In genomic region chr18:2822213-2822612, GRCh38 we compare ENCODE assay signal across 26 cellular contexts. TPM values are rescaled to one million over a fixed set of nuclear protein-coding genes. Genes with fewer than 3 reads are reported as not detected.
DNase-seq lines count a peak whose midpoint lies in the region; ATAC-seq, FAIRE-seq and TF ChIP-seq lines count a peak whose summit lies in the region.
"Had no signal": no experiment of that assay in that cellular context is flagged by ENCODE, and none has a peak within 500 bp of the region (broad histone marks: within the 10 kb centered on the region; RNA-seq: fewer than 3 reads in every experiment).

No MANE protein-coding gene starts in this region.

- no peak overlapping the region for H2BK20ac ChIP-seq in IMR-90 (ENCODE audit: low read depth, low read length)

- H2BK15ac ChIP-seq in IMR-90 (ENCODE audit: low read depth, low read length): no peak overlapping the region

- 88% methylated on average over 1 of the region's 3 CpGs; no CpG with 5 or more reads in 1 of the 2 experiments for WGBS in IMR-90 (ENCODE audit: extremely low coverage in 2 of 2, insufficient read length in 1 of 2), 2 experiments
- WGBS in esophagus muscularis mucosa: 89% methylated on average over 3 of the region's 3 CpGs
- 66 to 93% methylated on average over 3 of the region's 3 CpGs for WGBS in lung, 2 donors

- TF ChIP-seq CTCF in IMR-90 (conservative IDR thresholded peaks at IDR 0.05; ENCODE audit: low read depth, low read length): no peak
- no peak for TF ChIP-seq CTCF in esophagus muscularis mucosa (IDR thresholded peaks at IDR 0.05)
- TF ChIP-seq CTCF in lung (IDR thresholded peaks at IDR 0.05; ENCODE audit: control extremely low read depth, extremely low read depth): no peak

- no peak overlapping the region for H2AK5ac ChIP-seq in IMR-90 (ENCODE audit: low read depth, low read length)

- no peak overlapping the region for H3K4ac ChIP-seq in IMR-90 (ENCODE audit: low read depth, low read length)

- peaks cover 2% of the 10 kb centered on the region; the same call in 1 of the 2 replicates for H3K4me1 ChIP-seq in IMR-90 (ENCODE audit: control insufficient read depth, insufficient read depth, low read length)
- H3K4me1 ChIP-seq in esophagus muscularis mucosa: peaks cover 0 to 9% (median 1%) of the 10 kb centered on the region in 4 donors
- H3K4me1 ChIP-seq in lung (ENCODE audit: control insufficient read depth in 2 of 2, insufficient read depth in 2 of 2, low read length in 2 of 2): peaks cover 0 to 2% of the 10 kb centered on the region in 2 donors
- H3K4me1 ChIP-seq: BE2C, BLaER1 had no signal

- H3K4me2 ChIP-seq in IMR-90 (ENCODE audit: low read depth, low read length): no peak overlapping the region
- H3K4me2 ChIP-seq: BLaER1 had no signal

- H2AK9ac ChIP-seq in IMR-90 (replicated peaks; ENCODE audit: low read depth, low read length, poor library complexity): peak overlapping the region; percentile 19

- no peak for ATAC-seq in IMR-90 (ENCODE audit: low read depth)
- no peak for ATAC-seq in lung (ENCODE audit: insufficient read depth, low FRiP score)
- ATAC-seq in GM21360 (IDR thresholded peaks at IDR 0.05; ENCODE audit: unreplicated experiment): no peak
- ATAC-seq: GM12878 had no signal

- in situ Hi-C loops in IMR-90 (cut with MboI; ENCODE audit: low sequenced_read_pairs): no loop called here

- H2BK120ac ChIP-seq in IMR-90 (ENCODE audit: low read depth, low read length): no peak overlapping the region

- no peaks in the 10 kb centered on the region for H3K79me1 ChIP-seq in IMR-90 (ENCODE audit: low read depth in 1 of 2, low read length in 2 of 2)

- no peak for DNase-seq in IMR-90
- DNase-seq in esophagus muscularis mucosa (ENCODE audit: extremely low spot score): peak; percentile 68
- DNase-seq in lung (ENCODE audit: low spot score): peak; percentile 16
- no peak for DNase-seq in urothelium cell line (ENCODE audit: low spot score)
- no peak for DNase-seq in NCI-H2227 treated with DMSO at 0.1 percent for 48 hours (lab: John Stamatoyannopoulos, UW)
- no peak for DNase-seq in foreskin melanocyte
- DNase-seq: 8988T; ACHN; BE2C; C1 segment of cervical spinal cord; CD4-positive, alpha-beta memory T cell; CD4-positive, CD25-positive, alpha-beta regulatory T cell; CD8-positive, alpha-beta memory T cell; COR-L47; DMS 273 treated with DMSO at 0.1 percent for 48 hours; DMS153; DMS79; DND-41; EL; GDM1 had no signal

- no peak overlapping the region for H3K18ac ChIP-seq in IMR-90 (ENCODE audit: low read depth, low read length)

- H3K4me3 ChIP-seq in IMR-90 (ENCODE audit: insufficient read depth, low read depth, low read length) (no peak overlapping the region), esophagus muscularis mucosa (no peak overlapping the region), lung (no peak overlapping the region)
- H3K4me3 ChIP-seq: BLaER1, GM12878 had no signal

- no peak overlapping the region for H4K91ac ChIP-seq in IMR-90 (ENCODE audit: insufficient read depth, low read depth, low read length)

- CTCF ChIA-PET in IMR-90 (lab: Yijun Ruan, JAX): no interaction called here

- H3K27ac ChIP-seq in IMR-90 (ENCODE audit: insufficient read depth, low read length) (no peak overlapping the region), esophagus muscularis mucosa (replicated peaks in 1 of 4) (no peak overlapping the region), lung (ENCODE audit: low read depth in 1 of 2, low read length in 1 of 2) (no peak overlapping the region)
- H3K27ac ChIP-seq: BLaER1 had no signal

- no peak overlapping the region for H4K8ac ChIP-seq in IMR-90 (ENCODE audit: low read depth in 2 of 2, low read length in 2 of 2)

- no peak for TF ChIP-seq EP300 in esophagus muscularis mucosa (IDR thresholded peaks at IDR 0.05)

- no TSS peak for BruUV-seq in IMR-90 (replicated peaks; lab: Mats Ljungman, UMichigan)

- H4K20me1 ChIP-seq in IMR-90 (ENCODE audit: insufficient read depth, low read length): no peaks in the 10 kb centered on the region
- H4K20me1 ChIP-seq: BLaER1 had no signal

- H3K9ac ChIP-seq in IMR-90 (ENCODE audit: low read depth, low read length): no peak overlapping the region
- H3K9ac ChIP-seq: BLaER1 had no signal

- H3K9me1 ChIP-seq in IMR-90 (ENCODE audit: insufficient read depth, low read length): no peaks in the 10 kb centered on the region

- H4K5ac ChIP-seq in IMR-90 (ENCODE audit: low read depth, low read length): no peak overlapping the region

- H3K14ac ChIP-seq in IMR-90 (replicated peaks; ENCODE audit: low read depth, low read length): no peak overlapping the region

- H3K9me3 ChIP-seq in IMR-90 (ENCODE audit: control insufficient read depth, insufficient read depth, low read length) (no peaks in the 10 kb centered on the region), esophagus muscularis mucosa (peaks cover 0 to 7% (median 3%) of the 10 kb centered on the region in 4 donors), lung (ENCODE audit: control insufficient read depth in 2 of 2, insufficient read depth in 1 of 2, low read length in 1 of 2) (peaks cover 0 to 1% of the 10 kb centered on the region in 2 donors)
- H3K9me3 ChIP-seq: BE2C had no signal

- no peak overlapping the region for H2BK5ac ChIP-seq in IMR-90 (ENCODE audit: low read depth, low read length, poor library complexity, severe bottlenecking)

- no peak overlapping the region for H2AFZ ChIP-seq in IMR-90 (replicated peaks; ENCODE audit: low read length, poor library complexity)

- TF ChIP-seq POLR2A in IMR-90 (IDR thresholded peaks at IDR 0.05; ENCODE audit: low read depth, low read length) (no peak), esophagus muscularis mucosa (IDR thresholded peaks at IDR 0.05; ENCODE audit: low read depth) (no peak)

- intact Hi-C loops in IMR-90 (cut with micrococcal nuclease): no loop called here
- intact Hi-C loops in esophagus muscularis mucosa (cut with DNase I): no loop called here

- POLR2A ChIA-PET in IMR-90 (lab: Charles Lee; ENCODE audit: unreplicated experiment): no interaction called here

- dilution Hi-C loops in IMR-90 (cut with HindIII; ENCODE audit: low sequenced_read_pairs, unreplicated experiment): no loop called here

- H3K27me3 ChIP-seq in IMR-90 (ENCODE audit: control insufficient read depth, insufficient read depth, low read length) (peaks cover 11% of the 10 kb centered on the region), esophagus muscularis mucosa (no peaks in the 10 kb centered on the region), lung (ENCODE audit: control insufficient read depth, insufficient read depth) (no peaks in the 10 kb centered on the region)
- H3K27me3 ChIP-seq: BE2C, BLaER1 had no signal

- no peak overlapping the region for H3K56ac ChIP-seq in IMR-90 (ENCODE audit: extremely low read depth, insufficient read depth, low read length)

- H3K23ac ChIP-seq in IMR-90 (ENCODE audit: low read depth, low read length): no peak overlapping the region

- peak; percentile 76 for FAIRE-seq in urothelium cell line (lab: Jason Lieb, UNC)
- FAIRE-seq: A204.1, GM12878, GM12892, GM18507 had no signal

- no peak for TF ChIP-seq RAD21 in IMR-90 (IDR thresholded peaks at IDR 0.05; ENCODE audit: low read length)

- H3K36me3 ChIP-seq in IMR-90 (ENCODE audit: control insufficient read depth, insufficient read depth, low read length) (no peaks in the 10 kb centered on the region), esophagus muscularis mucosa (no peaks in the 10 kb centered on the region), lung (ENCODE audit: control insufficient read depth in 2 of 2, insufficient read depth in 2 of 2, low read length in 2 of 2) (no peaks in the 10 kb centered on the region)
- H3K36me3 ChIP-seq: BE2C, BLaER1 had no signal

TF ChIP-seq in IMR-90, 13 proteins besides CTCF, POLR2A, EP300 and RAD21:
- no peak for TF ChIP-seq CHD1 (IDR thresholded peaks at IDR 0.05; ENCODE audit: low read depth, low read length)
- no peak for TF ChIP-seq MAZ (IDR thresholded peaks at IDR 0.05; ENCODE audit: borderline replicate concordance, low read depth, low read length)
- TF ChIP-seq RFX5 (IDR thresholded peaks at IDR 0.05; ENCODE audit: low read depth, low read length): no peak
- no peak for TF ChIP-seq CEBPB (IDR thresholded peaks at IDR 0.05; ENCODE audit: low read depth, low read length)
- TF ChIP-seq MXI1 (IDR thresholded peaks at IDR 0.05; ENCODE audit: borderline replicate concordance, low read depth, low read length): no peak
- TF ChIP-seq, protein P1, sequence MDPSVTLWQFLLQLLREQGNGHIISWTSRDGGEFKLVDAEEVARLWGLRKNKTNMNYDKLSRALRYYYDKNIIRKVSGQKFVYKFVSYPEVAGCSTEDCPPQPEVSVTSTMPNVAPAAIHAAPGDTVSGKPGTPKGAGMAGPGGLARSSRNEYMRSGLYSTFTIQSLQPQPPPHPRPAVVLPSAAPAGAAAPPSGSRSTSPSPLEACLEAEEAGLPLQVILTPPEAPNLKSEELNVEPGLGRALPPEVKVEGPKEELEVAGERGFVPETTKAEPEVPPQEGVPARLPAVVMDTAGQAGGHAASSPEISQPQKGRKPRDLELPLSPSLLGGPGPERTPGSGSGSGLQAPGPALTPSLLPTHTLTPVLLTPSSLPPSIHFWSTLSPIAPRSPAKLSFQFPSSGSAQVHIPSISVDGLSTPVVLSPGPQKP (IDR thresholded peaks at IDR 0.05; ENCODE audit: borderline replicate concordance, low read depth, low read length): no peak
- TF ChIP-seq MAFK (IDR thresholded peaks at IDR 0.05; ENCODE audit: low read depth, low read length): no peak
- TF ChIP-seq RCOR1 (IDR thresholded peaks at IDR 0.05; ENCODE audit: insufficient replicate concordance, low read length): no peak
- no peak for TF ChIP-seq FOS (IDR thresholded peaks at IDR 0.05; ENCODE audit: low read depth, low read length)
- no peak for TF ChIP-seq SMC3 (IDR thresholded peaks at IDR 0.05; ENCODE audit: low read depth, low read length)
- no peak for TF ChIP-seq BHLHE40 (IDR thresholded peaks at IDR 0.05; ENCODE audit: low read depth, low read length)
- TF ChIP-seq, protein P2, sequence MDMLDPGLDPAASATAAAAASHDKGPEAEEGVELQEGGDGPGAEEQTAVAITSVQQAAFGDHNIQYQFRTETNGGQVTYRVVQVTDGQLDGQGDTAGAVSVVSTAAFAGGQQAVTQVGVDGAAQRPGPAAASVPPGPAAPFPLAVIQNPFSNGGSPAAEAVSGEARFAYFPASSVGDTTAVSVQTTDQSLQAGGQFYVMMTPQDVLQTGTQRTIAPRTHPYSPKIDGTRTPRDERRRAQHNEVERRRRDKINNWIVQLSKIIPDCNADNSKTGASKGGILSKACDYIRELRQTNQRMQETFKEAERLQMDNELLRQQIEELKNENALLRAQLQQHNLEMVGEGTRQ (IDR thresholded peaks at IDR 0.05; ENCODE audit: low read depth, low read length): no peak
- no peak for TF ChIP-seq NFE2L2 (IDR thresholded peaks at IDR 0.05; ENCODE audit: low read depth, low read length)

RNA-seq across cellular contexts. Expression of gene EMILIN2, which starts 24.6 kb away (rescaled TPM):
- total RNA-seq in IMR-90 (2012; rRNA removed) (under 0.01 TPM in 2 replicates), esophagus muscularis mucosa (10 to 100 TPM; 10.8 to 24.2 (median 16.7) TPM), lung (10 to 100 TPM; 13.9 to 63.2 TPM)
- polyA plus RNA-seq in IMR-90 (2012; rRNA removed) (0.14 and 0.34 TPM in 2 replicates), lung (10 to 100 TPM; 13.5 to 58.0 TPM)
- polyA plus RNA-seq in IMR-90 (2012; cell fraction: cytosol; rRNA removed): 0.24 and 0.29 TPM in 2 replicates
- polyA plus RNA-seq in IMR-90 (2012; cell fraction: nucleus; rRNA removed; ENCODE audit: low replicate concordance): 0.73 and 0.91 TPM in 2 replicates

Comparison
In these comparisons a context has a peak if more than half of its experiments do, and no peak if none do; other contexts are left out.
1. DNase-seq: peak in esophagus muscularis mucosa (single experiment) and lung (single experiment); none in IMR-90 (single experiment), urothelium cell line (single experiment), NCI-H2227 treated with DMSO at 0.1 percent for 48 hours (single experiment) and foreskin melanocyte (single experiment).
2. RNA of gene EMILIN2, which starts 24.6 kb away (total RNA-seq): 13.9 to 63.2 TPM in lung and 10.8 to 24.2 TPM in esophagus muscularis mucosa; under 0.01 TPM in IMR-90; every median in the first group is over 10 times any median in the second.